16 cellular contexts compared by ENCODE assay signal in genomic region chrX:7071390-7071789, GRCh38.
"Had no signal": no experiment of that assay in that cellular context is flagged by ENCODE, and none has a peak within 500 bp of the region (broad histone marks: within the 10 kb centered on the region; RNA-seq: fewer than 3 reads in every experiment).

No MANE protein-coding gene starts in this region.

- DNase-seq: activated CD4-positive, alpha-beta T cell treated with anti-CD3 and anti-CD28 coated beads, Interleukin-2, amount 50 U/mL, for 4 hours; activated CD4-positive, CD25-positive, alpha-beta regulatory T cell treated with anti-CD3 and anti-CD28 coated beads, Interleukin-2, amount 50 U/mL, for 72 hours; activated naive CD4-positive, alpha-beta T cell treated with Interleukin-2 at 50 U/mL for 16 hours; caudate nucleus; cortex of kidney; effector memory CD4-positive, alpha-beta T cell; heart right ventricle; islet precursor cell; left lung; midbrain; naive thymus-derived CD8-positive, alpha-beta T cell; nucleus accumbens; small intestine; thyroid gland had no signal

- H3K27me3 ChIP-seq: heart right ventricle, left lung, right atrium auricular region, thyroid gland, vagina had no signal

- H3K27ac ChIP-seq: heart right ventricle, left lung, right atrium auricular region, thyroid gland, vagina had no signal

- H3K4me3 ChIP-seq: heart right ventricle, left lung, right atrium auricular region, thyroid gland, vagina had no signal

- H3K4me1 ChIP-seq: heart right ventricle, left lung, right atrium auricular region, thyroid gland, vagina had no signal

- ATAC-seq: heart right ventricle; left lung; naive thymus-derived CD8-positive, alpha-beta T cell had no signal

- H3K9me3 ChIP-seq: heart right ventricle, left lung, right atrium auricular region, thyroid gland, vagina had no signal

- H3K36me3 ChIP-seq: left lung, right atrium auricular region, thyroid gland had no signal
